Comparison of ENCODE assay signal across 1 cellular context in the genomic region with DNA sequence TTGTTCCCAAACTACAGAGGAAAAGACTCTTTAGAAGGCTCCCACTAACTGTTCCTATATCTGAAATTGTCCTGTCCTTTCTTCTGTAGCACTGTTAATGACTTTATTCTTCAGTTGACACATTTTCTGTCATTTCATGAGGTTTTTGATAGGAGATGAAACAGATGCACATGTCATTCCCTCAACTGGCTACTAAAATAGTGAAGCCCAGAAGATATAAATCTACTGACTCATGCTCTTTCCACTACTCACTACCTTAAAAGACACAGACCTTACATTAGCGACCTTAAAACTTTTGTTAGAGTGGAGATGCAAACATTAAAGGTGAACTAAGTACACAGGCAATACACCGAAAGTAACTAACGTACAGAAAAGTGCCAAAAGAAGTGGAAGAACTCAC.
TF ChIP-seq lines count a peak whose summit lies in the region.

No MANE protein-coding gene starts in this region.

TF ChIP-seq in K562, 482 proteins besides CTCF, POLR2A, EP300 and RAD21 (continued from another document):
- TF ChIP-seq ZNF518B (CRISPR knock-in tag; IDR thresholded peaks at IDR 0.05) (no peak), GATA2 (CRISPR knock-in tag; IDR thresholded peaks at IDR 0.05) (0 out of 2 replicates have a peak, but pooled peaks have one; percentile 25), PKNOX1 (IDR thresholded peaks at IDR 0.05) (peak; percentile 58), ZNF316 (IDR thresholded peaks at IDR 0.05) (peak; percentile 83), ARNT (IDR thresholded peaks at IDR 0.05) (no peak), MAFF (IDR thresholded peaks at IDR 0.05; ENCODE audit: low read length) (peak; percentile 72), JUND (IDR thresholded peaks at IDR 0.05; ENCODE audit: borderline replicate concordance, low read depth, low read length) (peak; percentile 56; the same call in 1 of the 2 replicates), JUND (tag; IDR thresholded peaks at IDR 0.05; ENCODE audit: borderline replicate concordance, low read depth, low read length) (peak; percentile 45; the same call in 1 of the 3 replicates), TFAM (CRISPR knock-in tag; conservative IDR thresholded peaks at IDR 0.05) (no peak), MAFK (IDR thresholded peaks at IDR 0.05; ENCODE audit: low read length) (peak; percentile 62), DPF2 (IDR thresholded peaks at IDR 0.05) (peak; percentile 76), LEF1 (IDR thresholded peaks at IDR 0.05) (0 out of 2 replicates have a peak, but pooled peaks have one; percentile 52), C11orf30 (IDR thresholded peaks at IDR 0.05; ENCODE audit: low read depth) (peak; percentile 82), FOSL1 (tag; conservative IDR thresholded peaks at IDR 0.05) (peak; percentile 78), CBFA2T3 (IDR thresholded peaks at IDR 0.05) (0 out of 2 replicates have a peak, but pooled peaks have one; percentile 3), MEIS2 (IDR thresholded peaks at IDR 0.05; ENCODE audit: partially characterized antibody) (peak; percentile 73), SMARCE1 (IDR thresholded peaks at IDR 0.05) (peak; percentile 79), CHAMP1 (IDR thresholded peaks at IDR 0.05) (no peak), PRPF4 (IDR thresholded peaks at IDR 0.05; ENCODE audit: insufficient read depth, low read depth, low read length, poor library complexity, severe bottlenecking) (no peak), PBX2 (CRISPR knock-in tag; IDR thresholded peaks at IDR 0.05; ENCODE audit: low read depth) (no peak), PBX2 (tag; conservative IDR thresholded peaks at IDR 0.05; ENCODE audit: low read depth) (peak; percentile 55; the same call in 1 of the 2 replicates), FOXJ2 (tag; IDR thresholded peaks at IDR 0.05) (no peak), NFE2 (IDR thresholded peaks at IDR 0.05; ENCODE audit: low read depth) (peak; percentile 92), SMARCA4 (IDR thresholded peaks at IDR 0.05) (peak; percentile 77; the same call in 1 of the 2 replicates)
- TF ChIP-seq, protein P1, sequence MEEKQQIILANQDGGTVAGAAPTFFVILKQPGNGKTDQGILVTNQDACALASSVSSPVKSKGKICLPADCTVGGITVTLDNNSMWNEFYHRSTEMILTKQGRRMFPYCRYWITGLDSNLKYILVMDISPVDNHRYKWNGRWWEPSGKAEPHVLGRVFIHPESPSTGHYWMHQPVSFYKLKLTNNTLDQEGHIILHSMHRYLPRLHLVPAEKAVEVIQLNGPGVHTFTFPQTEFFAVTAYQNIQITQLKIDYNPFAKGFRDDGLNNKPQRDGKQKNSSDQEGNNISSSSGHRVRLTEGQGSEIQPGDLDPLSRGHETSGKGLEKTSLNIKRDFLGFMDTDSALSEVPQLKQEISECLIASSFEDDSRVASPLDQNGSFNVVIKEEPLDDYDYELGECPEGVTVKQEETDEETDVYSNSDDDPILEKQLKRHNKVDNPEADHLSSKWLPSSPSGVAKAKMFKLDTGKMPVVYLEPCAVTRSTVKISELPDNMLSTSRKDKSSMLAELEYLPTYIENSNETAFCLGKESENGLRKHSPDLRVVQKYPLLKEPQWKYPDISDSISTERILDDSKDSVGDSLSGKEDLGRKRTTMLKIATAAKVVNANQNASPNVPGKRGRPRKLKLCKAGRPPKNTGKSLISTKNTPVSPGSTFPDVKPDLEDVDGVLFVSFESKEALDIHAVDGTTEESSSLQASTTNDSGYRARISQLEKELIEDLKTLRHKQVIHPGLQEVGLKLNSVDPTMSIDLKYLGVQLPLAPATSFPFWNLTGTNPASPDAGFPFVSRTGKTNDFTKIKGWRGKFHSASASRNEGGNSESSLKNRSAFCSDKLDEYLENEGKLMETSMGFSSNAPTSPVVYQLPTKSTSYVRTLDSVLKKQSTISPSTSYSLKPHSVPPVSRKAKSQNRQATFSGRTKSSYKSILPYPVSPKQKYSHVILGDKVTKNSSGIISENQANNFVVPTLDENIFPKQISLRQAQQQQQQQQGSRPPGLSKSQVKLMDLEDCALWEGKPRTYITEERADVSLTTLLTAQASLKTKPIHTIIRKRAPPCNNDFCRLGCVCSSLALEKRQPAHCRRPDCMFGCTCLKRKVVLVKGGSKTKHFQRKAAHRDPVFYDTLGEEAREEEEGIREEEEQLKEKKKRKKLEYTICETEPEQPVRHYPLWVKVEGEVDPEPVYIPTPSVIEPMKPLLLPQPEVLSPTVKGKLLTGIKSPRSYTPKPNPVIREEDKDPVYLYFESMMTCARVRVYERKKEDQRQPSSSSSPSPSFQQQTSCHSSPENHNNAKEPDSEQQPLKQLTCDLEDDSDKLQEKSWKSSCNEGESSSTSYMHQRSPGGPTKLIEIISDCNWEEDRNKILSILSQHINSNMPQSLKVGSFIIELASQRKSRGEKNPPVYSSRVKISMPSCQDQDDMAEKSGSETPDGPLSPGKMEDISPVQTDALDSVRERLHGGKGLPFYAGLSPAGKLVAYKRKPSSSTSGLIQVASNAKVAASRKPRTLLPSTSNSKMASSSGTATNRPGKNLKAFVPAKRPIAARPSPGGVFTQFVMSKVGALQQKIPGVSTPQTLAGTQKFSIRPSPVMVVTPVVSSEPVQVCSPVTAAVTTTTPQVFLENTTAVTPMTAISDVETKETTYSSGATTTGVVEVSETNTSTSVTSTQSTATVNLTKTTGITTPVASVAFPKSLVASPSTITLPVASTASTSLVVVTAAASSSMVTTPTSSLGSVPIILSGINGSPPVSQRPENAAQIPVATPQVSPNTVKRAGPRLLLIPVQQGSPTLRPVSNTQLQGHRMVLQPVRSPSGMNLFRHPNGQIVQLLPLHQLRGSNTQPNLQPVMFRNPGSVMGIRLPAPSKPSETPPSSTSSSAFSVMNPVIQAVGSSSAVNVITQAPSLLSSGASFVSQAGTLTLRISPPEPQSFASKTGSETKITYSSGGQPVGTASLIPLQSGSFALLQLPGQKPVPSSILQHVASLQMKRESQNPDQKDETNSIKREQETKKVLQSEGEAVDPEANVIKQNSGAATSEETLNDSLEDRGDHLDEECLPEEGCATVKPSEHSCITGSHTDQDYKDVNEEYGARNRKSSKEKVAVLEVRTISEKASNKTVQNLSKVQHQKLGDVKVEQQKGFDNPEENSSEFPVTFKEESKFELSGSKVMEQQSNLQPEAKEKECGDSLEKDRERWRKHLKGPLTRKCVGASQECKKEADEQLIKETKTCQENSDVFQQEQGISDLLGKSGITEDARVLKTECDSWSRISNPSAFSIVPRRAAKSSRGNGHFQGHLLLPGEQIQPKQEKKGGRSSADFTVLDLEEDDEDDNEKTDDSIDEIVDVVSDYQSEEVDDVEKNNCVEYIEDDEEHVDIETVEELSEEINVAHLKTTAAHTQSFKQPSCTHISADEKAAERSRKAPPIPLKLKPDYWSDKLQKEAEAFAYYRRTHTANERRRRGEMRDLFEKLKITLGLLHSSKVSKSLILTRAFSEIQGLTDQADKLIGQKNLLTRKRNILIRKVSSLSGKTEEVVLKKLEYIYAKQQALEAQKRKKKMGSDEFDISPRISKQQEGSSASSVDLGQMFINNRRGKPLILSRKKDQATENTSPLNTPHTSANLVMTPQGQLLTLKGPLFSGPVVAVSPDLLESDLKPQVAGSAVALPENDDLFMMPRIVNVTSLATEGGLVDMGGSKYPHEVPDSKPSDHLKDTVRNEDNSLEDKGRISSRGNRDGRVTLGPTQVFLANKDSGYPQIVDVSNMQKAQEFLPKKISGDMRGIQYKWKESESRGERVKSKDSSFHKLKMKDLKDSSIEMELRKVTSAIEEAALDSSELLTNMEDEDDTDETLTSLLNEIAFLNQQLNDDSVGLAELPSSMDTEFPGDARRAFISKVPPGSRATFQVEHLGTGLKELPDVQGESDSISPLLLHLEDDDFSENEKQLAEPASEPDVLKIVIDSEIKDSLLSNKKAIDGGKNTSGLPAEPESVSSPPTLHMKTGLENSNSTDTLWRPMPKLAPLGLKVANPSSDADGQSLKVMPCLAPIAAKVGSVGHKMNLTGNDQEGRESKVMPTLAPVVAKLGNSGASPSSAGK (IDR thresholded peaks at IDR 0.05) = peak; percentile 18; the same call in 1 of the 2 replicates
TF ChIP-seq in K562: peak in this region for 20.
